2 cellular contexts compared by ENCODE assay signal in genomic region chr1:226157761-226158316, GRCh38.
TF ChIP-seq lines count a peak whose summit lies in the region.

No MANE protein-coding gene starts in this region.

TF ChIP-seq in HepG2, 621 proteins besides CTCF, POLR2A, EP300 and RAD21:
- TF ChIP-seq PLRG1 (conservative IDR thresholded peaks at IDR 0.05), result no peak
- TF ChIP-seq ZBTB37 (CRISPR knock-in tag; IDR thresholded peaks at IDR 0.05), result no peak
- TF ChIP-seq ZBTB39 (CRISPR knock-in tag; IDR thresholded peaks at IDR 0.05), result no peak
- no peak for TF ChIP-seq YEATS2 (CRISPR knock-in tag; IDR thresholded peaks at IDR 0.05; ENCODE audit: borderline replicate concordance)
- TF ChIP-seq MAF1 (CRISPR knock-in tag; IDR thresholded peaks at IDR 0.05; ENCODE audit: borderline replicate concordance), result no peak
- TF ChIP-seq, protein P1, sequence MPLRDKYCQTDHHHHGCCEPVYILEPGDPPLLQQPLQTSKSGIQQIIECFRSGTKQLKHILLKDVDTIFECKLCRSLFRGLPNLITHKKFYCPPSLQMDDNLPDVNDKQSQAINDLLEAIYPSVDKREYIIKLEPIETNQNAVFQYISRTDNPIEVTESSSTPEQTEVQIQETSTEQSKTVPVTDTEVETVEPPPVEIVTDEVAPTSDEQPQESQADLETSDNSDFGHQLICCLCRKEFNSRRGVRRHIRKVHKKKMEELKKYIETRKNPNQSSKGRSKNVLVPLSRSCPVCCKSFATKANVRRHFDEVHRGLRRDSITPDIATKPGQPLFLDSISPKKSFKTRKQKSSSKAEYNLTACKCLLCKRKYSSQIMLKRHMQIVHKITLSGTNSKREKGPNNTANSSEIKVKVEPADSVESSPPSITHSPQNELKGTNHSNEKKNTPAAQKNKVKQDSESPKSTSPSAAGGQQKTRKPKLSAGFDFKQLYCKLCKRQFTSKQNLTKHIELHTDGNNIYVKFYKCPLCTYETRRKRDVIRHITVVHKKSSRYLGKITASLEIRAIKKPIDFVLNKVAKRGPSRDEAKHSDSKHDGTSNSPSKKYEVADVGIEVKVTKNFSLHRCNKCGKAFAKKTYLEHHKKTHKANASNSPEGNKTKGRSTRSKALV (CRISPR knock-in tag; IDR thresholded peaks at IDR 0.05), result no peak
- TF ChIP-seq ZNF234 (CRISPR knock-in tag; conservative IDR thresholded peaks at IDR 0.05), result no peak
- no peak for TF ChIP-seq SIN3A (IDR thresholded peaks at IDR 0.05; ENCODE audit: borderline replicate concordance, low read depth, low read length)
- no peak for TF ChIP-seq ZNF367 (CRISPR knock-in tag; IDR thresholded peaks at IDR 0.05; ENCODE audit: borderline replicate concordance)
- TF ChIP-seq ZNF749 (CRISPR knock-in tag; IDR thresholded peaks at IDR 0.05; ENCODE audit: borderline replicate concordance), result no peak
- no peak for TF ChIP-seq NKX3-1 (CRISPR knock-in tag; IDR thresholded peaks at IDR 0.05)
- TF ChIP-seq, protein P2, sequence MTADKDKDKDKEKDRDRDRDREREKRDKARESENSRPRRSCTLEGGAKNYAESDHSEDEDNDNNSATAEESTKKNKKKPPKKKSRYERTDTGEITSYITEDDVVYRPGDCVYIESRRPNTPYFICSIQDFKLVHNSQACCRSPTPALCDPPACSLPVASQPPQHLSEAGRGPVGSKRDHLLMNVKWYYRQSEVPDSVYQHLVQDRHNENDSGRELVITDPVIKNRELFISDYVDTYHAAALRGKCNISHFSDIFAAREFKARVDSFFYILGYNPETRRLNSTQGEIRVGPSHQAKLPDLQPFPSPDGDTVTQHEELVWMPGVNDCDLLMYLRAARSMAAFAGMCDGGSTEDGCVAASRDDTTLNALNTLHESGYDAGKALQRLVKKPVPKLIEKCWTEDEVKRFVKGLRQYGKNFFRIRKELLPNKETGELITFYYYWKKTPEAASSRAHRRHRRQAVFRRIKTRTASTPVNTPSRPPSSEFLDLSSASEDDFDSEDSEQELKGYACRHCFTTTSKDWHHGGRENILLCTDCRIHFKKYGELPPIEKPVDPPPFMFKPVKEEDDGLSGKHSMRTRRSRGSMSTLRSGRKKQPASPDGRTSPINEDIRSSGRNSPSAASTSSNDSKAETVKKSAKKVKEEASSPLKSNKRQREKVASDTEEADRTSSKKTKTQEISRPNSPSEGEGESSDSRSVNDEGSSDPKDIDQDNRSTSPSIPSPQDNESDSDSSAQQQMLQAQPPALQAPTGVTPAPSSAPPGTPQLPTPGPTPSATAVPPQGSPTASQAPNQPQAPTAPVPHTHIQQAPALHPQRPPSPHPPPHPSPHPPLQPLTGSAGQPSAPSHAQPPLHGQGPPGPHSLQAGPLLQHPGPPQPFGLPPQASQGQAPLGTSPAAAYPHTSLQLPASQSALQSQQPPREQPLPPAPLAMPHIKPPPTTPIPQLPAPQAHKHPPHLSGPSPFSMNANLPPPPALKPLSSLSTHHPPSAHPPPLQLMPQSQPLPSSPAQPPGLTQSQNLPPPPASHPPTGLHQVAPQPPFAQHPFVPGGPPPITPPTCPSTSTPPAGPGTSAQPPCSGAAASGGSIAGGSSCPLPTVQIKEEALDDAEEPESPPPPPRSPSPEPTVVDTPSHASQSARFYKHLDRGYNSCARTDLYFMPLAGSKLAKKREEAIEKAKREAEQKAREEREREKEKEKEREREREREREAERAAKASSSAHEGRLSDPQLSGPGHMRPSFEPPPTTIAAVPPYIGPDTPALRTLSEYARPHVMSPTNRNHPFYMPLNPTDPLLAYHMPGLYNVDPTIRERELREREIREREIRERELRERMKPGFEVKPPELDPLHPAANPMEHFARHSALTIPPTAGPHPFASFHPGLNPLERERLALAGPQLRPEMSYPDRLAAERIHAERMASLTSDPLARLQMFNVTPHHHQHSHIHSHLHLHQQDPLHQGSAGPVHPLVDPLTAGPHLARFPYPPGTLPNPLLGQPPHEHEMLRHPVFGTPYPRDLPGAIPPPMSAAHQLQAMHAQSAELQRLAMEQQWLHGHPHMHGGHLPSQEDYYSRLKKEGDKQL (CRISPR knock-in tag; IDR thresholded peaks at IDR 0.05; ENCODE audit: low read depth), result no peak
- no peak for TF ChIP-seq TMF1 (CRISPR knock-in tag; IDR thresholded peaks at IDR 0.05; ENCODE audit: low read depth)

TF ChIP-seq in GM12878, 131 proteins besides CTCF, POLR2A, EP300 and RAD21:
- TF ChIP-seq MTA2 (IDR thresholded peaks at IDR 0.05; ENCODE audit: low read depth), result 0 out of 2 replicates have a peak, but pooled peaks have one; percentile 21
- TF ChIP-seq, protein P3, sequence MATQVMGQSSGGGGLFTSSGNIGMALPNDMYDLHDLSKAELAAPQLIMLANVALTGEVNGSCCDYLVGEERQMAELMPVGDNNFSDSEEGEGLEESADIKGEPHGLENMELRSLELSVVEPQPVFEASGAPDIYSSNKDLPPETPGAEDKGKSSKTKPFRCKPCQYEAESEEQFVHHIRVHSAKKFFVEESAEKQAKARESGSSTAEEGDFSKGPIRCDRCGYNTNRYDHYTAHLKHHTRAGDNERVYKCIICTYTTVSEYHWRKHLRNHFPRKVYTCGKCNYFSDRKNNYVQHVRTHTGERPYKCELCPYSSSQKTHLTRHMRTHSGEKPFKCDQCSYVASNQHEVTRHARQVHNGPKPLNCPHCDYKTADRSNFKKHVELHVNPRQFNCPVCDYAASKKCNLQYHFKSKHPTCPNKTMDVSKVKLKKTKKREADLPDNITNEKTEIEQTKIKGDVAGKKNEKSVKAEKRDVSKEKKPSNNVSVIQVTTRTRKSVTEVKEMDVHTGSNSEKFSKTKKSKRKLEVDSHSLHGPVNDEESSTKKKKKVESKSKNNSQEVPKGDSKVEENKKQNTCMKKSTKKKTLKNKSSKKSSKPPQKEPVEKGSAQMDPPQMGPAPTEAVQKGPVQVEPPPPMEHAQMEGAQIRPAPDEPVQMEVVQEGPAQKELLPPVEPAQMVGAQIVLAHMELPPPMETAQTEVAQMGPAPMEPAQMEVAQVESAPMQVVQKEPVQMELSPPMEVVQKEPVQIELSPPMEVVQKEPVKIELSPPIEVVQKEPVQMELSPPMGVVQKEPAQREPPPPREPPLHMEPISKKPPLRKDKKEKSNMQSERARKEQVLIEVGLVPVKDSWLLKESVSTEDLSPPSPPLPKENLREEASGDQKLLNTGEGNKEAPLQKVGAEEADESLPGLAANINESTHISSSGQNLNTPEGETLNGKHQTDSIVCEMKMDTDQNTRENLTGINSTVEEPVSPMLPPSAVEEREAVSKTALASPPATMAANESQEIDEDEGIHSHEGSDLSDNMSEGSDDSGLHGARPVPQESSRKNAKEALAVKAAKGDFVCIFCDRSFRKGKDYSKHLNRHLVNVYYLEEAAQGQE (IDR thresholded peaks at IDR 0.05; ENCODE audit: low read depth, low read length), result no peak
- TF ChIP-seq PKNOX1 (IDR thresholded peaks at IDR 0.05), result peak; percentile 39; the same call in 1 of the 2 replicates
- 0 out of 2 replicates have a peak, but pooled peaks have one; percentile 44 for TF ChIP-seq SPI1 (IDR thresholded peaks at IDR 0.05; ENCODE audit: borderline replicate concordance, insufficient read depth, low read depth, low read length)
- peak; percentile 22; the same call in 1 of the 2 replicates for TF ChIP-seq RUNX3 (IDR thresholded peaks at IDR 0.05; ENCODE audit: low read length)
- TF ChIP-seq, protein P4, sequence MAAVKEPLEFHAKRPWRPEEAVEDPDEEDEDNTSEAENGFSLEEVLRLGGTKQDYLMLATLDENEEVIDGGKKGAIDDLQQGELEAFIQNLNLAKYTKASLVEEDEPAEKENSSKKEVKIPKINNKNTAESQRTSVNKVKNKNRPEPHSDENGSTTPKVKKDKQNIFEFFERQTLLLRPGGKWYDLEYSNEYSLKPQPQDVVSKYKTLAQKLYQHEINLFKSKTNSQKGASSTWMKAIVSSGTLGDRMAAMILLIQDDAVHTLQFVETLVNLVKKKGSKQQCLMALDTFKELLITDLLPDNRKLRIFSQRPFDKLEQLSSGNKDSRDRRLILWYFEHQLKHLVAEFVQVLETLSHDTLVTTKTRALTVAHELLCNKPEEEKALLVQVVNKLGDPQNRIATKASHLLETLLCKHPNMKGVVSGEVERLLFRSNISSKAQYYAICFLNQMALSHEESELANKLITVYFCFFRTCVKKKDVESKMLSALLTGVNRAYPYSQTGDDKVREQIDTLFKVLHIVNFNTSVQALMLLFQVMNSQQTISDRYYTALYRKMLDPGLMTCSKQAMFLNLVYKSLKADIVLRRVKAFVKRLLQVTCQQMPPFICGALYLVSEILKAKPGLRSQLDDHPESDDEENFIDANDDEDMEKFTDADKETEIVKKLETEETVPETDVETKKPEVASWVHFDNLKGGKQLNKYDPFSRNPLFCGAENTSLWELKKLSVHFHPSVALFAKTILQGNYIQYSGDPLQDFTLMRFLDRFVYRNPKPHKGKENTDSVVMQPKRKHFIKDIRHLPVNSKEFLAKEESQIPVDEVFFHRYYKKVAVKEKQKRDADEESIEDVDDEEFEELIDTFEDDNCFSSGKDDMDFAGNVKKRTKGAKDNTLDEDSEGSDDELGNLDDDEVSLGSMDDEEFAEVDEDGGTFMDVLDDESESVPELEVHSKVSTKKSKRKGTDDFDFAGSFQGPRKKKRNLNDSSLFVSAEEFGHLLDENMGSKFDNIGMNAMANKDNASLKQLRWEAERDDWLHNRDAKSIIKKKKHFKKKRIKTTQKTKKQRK (IDR thresholded peaks at IDR 0.05; ENCODE audit: low read depth, low read length), result no peak
